In the genomic region with DNA sequence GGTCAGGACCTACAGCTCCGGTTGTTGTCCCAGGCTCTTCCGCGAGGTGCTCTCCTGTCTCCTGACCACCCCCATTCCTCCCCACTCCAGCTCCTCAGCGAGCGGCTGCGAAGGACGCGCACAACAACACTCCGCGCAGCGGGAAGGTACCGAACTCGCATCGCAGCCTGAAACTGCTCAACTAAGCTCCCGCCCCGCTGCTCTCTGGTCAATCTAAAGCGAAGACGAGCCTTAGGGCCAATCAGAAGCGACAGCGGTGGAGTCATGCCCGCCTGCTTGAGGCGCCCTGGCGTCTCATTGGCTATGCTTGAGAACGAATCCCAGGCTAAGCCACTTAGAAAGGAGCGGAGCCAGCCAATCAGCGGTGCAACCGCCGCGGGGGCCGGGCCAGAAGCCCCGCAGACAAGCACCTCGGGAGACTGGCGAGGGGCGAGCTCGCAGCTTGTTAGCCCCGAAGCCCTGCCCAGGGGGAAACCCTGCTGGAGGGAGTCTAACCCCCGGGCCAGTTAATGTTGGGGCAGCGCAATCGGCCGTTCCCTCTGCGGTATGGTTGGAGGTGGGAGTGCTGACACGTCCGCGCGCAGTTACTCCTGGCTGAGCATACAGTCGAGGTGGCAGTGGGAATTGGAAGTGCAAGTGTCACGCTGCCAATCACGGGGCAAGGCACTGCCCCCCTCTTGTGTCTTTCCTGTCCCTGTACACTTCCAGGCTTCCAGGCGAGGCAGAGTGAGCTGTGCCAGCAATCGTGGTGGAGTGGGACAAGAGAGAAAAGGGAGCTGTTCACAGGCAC, we compare ENCODE assay signal across 8 cellular contexts. TPM values are rescaled to one million over a fixed set of nuclear protein-coding genes. Genes with fewer than 3 reads are reported as not detected.
DNase-seq lines count a peak whose midpoint lies in the region; ATAC-seq and TF ChIP-seq lines count a peak whose summit lies in the region.

No MANE protein-coding gene starts in this region.

- H3K4me3 Mint-ChIP-seq in naive B cell = peak overlapping the region; percentile 86 to 100 (median 94)
- peak overlapping the region; percentile 92 for H3K4me3 Mint-ChIP-seq in stimulated activated effector memory CD8-positive, alpha-beta T cell treated with anti-CD3 and anti-CD28 coated beads, Interleukin-12 subunit alpha, Interleukin-12 subunit beta, amount 100 ng/mL, for 72 hours

- peak; percentile 16; the same call in 1 of the 2 replicates for TF ChIP-seq EP300 in Ishikawa (IDR thresholded peaks at IDR 0.05; ENCODE audit: borderline replicate concordance)

- H3K27me3 Mint-ChIP-seq in naive B cell = peaks cover 6 to 16% (median 7%) of the 10 kb centered on the region in 3 donors

- no peak for TF ChIP-seq RAD21 in Ishikawa (IDR thresholded peaks at IDR 0.05; ENCODE audit: low read depth)

- no peaks in the 10 kb centered on the region for H3K36me3 Mint-ChIP-seq in naive B cell
- H3K36me3 Mint-ChIP-seq in stimulated activated effector memory CD8-positive, alpha-beta T cell treated with anti-CD3 and anti-CD28 coated beads, Interleukin-12 subunit alpha, Interleukin-12 subunit beta, amount 100 ng/mL, for 72 hours = no peaks in the 10 kb centered on the region

- ATAC-seq in GM21619 (IDR thresholded peaks at IDR 0.05; ENCODE audit: unreplicated experiment) (peak; percentile 90), naive B cell (ENCODE audit: low read depth in 2 of 2) (peak; percentile 98 to 99)
- peak; percentile 100 for ATAC-seq in stimulated activated effector memory CD8-positive, alpha-beta T cell treated with anti-CD3 and anti-CD28 coated beads, Interleukin-12 subunit alpha, Interleukin-12 subunit beta, amount 100 ng/mL, for 72 hours

- H3K9me3 Mint-ChIP-seq in naive B cell = peaks cover 0 to 1% (median 0%) of the 10 kb centered on the region in 7 donors
- H3K9me3 Mint-ChIP-seq in stimulated activated effector memory CD8-positive, alpha-beta T cell treated with anti-CD3 and anti-CD28 coated beads, Interleukin-12 subunit alpha, Interleukin-12 subunit beta, amount 100 ng/mL, for 72 hours = no peaks in the 10 kb centered on the region

- H3K27ac Mint-ChIP-seq in naive B cell = peak overlapping the region in 5 of 6 donors; percentile 53 to 91 (median 87)
- H3K27ac Mint-ChIP-seq in stimulated activated effector memory CD8-positive, alpha-beta T cell treated with anti-CD3 and anti-CD28 coated beads, Interleukin-12 subunit alpha, Interleukin-12 subunit beta, amount 100 ng/mL, for 72 hours = peak overlapping the region; percentile 94

- peaks cover 5 to 7% (median 6%) of the 10 kb centered on the region in 3 donors for H3K4me1 Mint-ChIP-seq in naive B cell
- H3K4me1 Mint-ChIP-seq in stimulated activated effector memory CD8-positive, alpha-beta T cell treated with anti-CD3 and anti-CD28 coated beads, Interleukin-12 subunit alpha, Interleukin-12 subunit beta, amount 100 ng/mL, for 72 hours = peaks cover 9% of the 10 kb centered on the region

- peak; percentile 90 for DNase-seq in DMS153 treated with DMSO at 0.1 percent for 48 hours (lab: John Stamatoyannopoulos, UW; ENCODE audit: unreplicated experiment)
- DNase-seq in activated T-cell treated with anti-CD3 and anti-CD28 coated beads, Interleukin-2, amount 50 U/mL, for 48 hours = peak; percentile 93 to 95
- DNase-seq in fibroblast of gingiva (ENCODE audit: low read depth) = peak; percentile 98
- DNase-seq in naive B cell = peak; percentile 87
- DNase-seq in stimulated activated effector memory CD8-positive, alpha-beta T cell treated with anti-CD3 and anti-CD28 coated beads, Interleukin-12 subunit alpha, Interleukin-12 subunit beta, amount 100 ng/mL, for 72 hours (ENCODE audit: low spot score in 2 of 2) = peak; percentile 83 to 95

TF ChIP-seq in Ishikawa, 13 proteins besides CTCF, POLR2A, EP300 and RAD21 (continues in another document):
- no peak; the same call in 1 of the 2 replicates for TF ChIP-seq TAF1 (IDR thresholded peaks at IDR 0.05; ENCODE audit: low read depth)
- no peak for TF ChIP-seq CEBPB (IDR thresholded peaks at IDR 0.05)
- TF ChIP-seq, protein P1, sequence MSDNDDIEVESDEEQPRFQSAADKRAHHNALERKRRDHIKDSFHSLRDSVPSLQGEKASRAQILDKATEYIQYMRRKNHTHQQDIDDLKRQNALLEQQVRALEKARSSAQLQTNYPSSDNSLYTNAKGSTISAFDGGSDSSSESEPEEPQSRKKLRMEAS (IDR thresholded peaks at IDR 0.05) = 0 out of 2 replicates have a peak, but pooled peaks have one; percentile 33
- 0 out of 2 replicates have a peak, but pooled peaks have one; percentile 17 for TF ChIP-seq TCF12 (IDR thresholded peaks at IDR 0.05; ENCODE audit: low read depth)
- TF ChIP-seq NFIC (IDR thresholded peaks at IDR 0.05) = no peak
- peak; percentile 29; the same call in 1 of the 2 replicates for TF ChIP-seq CREB1 (IDR thresholded peaks at IDR 0.05; ENCODE audit: low read depth)
- no peak for TF ChIP-seq ZBTB7A (IDR thresholded peaks at IDR 0.05; ENCODE audit: low read depth)

TF ChIP-seq in PFSK-1, 5 proteins besides CTCF, POLR2A, EP300 and RAD21:
- TF ChIP-seq POLR2AphosphoS5 (IDR thresholded peaks at IDR 0.05; ENCODE audit: low read depth, low read length) (peak; percentile 59; the same call in 1 of the 2 replicates), SIN3A (IDR thresholded peaks at IDR 0.05; ENCODE audit: borderline replicate concordance, insufficient read depth, low read length) (peak; percentile 6; the same call in 1 of the 2 replicates), TAF1 (IDR thresholded peaks at IDR 0.05; ENCODE audit: borderline replicate concordance, insufficient read depth, low read length) (peak; percentile 57; the same call in 1 of the 2 replicates), FOXP2 (optimal IDR thresholded peaks at IDR 0.05; ENCODE audit: borderline replicate concordance, extremely low read depth, extremely low read length, insufficient read depth) (peak; percentile 73)
- TF ChIP-seq, protein P2, sequence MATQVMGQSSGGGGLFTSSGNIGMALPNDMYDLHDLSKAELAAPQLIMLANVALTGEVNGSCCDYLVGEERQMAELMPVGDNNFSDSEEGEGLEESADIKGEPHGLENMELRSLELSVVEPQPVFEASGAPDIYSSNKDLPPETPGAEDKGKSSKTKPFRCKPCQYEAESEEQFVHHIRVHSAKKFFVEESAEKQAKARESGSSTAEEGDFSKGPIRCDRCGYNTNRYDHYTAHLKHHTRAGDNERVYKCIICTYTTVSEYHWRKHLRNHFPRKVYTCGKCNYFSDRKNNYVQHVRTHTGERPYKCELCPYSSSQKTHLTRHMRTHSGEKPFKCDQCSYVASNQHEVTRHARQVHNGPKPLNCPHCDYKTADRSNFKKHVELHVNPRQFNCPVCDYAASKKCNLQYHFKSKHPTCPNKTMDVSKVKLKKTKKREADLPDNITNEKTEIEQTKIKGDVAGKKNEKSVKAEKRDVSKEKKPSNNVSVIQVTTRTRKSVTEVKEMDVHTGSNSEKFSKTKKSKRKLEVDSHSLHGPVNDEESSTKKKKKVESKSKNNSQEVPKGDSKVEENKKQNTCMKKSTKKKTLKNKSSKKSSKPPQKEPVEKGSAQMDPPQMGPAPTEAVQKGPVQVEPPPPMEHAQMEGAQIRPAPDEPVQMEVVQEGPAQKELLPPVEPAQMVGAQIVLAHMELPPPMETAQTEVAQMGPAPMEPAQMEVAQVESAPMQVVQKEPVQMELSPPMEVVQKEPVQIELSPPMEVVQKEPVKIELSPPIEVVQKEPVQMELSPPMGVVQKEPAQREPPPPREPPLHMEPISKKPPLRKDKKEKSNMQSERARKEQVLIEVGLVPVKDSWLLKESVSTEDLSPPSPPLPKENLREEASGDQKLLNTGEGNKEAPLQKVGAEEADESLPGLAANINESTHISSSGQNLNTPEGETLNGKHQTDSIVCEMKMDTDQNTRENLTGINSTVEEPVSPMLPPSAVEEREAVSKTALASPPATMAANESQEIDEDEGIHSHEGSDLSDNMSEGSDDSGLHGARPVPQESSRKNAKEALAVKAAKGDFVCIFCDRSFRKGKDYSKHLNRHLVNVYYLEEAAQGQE (IDR thresholded peaks at IDR 0.05; ENCODE audit: insufficient read depth in 1 of 2, low read depth in 2 of 2, low read length in 2 of 2) = 0 out of 4 replicates have a peak, but pooled peaks of 1 of the 2 experiments have one; percentile 51

RNA-seq across cellular contexts. Expression of a gene that starts 1.9 kb away (rescaled TPM):
- 0.21 TPM for polyA plus RNA-seq in PFSK-1 (2012; ENCODE audit: insufficient read length, low read depth)
- 1 to 10 TPM in 1 of 6 donors, under 1 TPM in 4, not detected in 1; 0.21 to 1.3 (median 0.70) TPM for polyA plus RNA-seq in naive B cell (ENCODE audit: low read depth in 6 of 6)

RNA-seq across cellular contexts. Expression of a gene that starts 15.4 kb away (rescaled TPM):
- 69.0 TPM for polyA plus RNA-seq in PFSK-1 (2012; ENCODE audit: insufficient read length, low read depth)
- polyA plus RNA-seq in naive B cell (ENCODE audit: low read depth in 6 of 6) = 1 to 10 TPM in 2 of 6 donors, under 1 TPM in 4; 0.35 to 2.2 (median 0.76) TPM

RNA-seq across cellular contexts. Expression of a gene that starts 36.1 kb away (rescaled TPM):
- polyA plus RNA-seq in PFSK-1 (2012; ENCODE audit: insufficient read length, low read depth) = not detected
- polyA plus RNA-seq in naive B cell (ENCODE audit: low read depth in 6 of 6) = not detected

RNA-seq across cellular contexts. Expression of a gene that starts 39.8 kb away (rescaled TPM):
- 8.7 TPM for polyA plus RNA-seq in PFSK-1 (2012; ENCODE audit: insufficient read length, low read depth)
- polyA plus RNA-seq in naive B cell (ENCODE audit: low read depth in 6 of 6) = 100 to 1,000 TPM; 114 to 195 (median 134) TPM

RNA-seq across cellular contexts. Expression of a gene that starts 42.8 kb away (rescaled TPM):
- polyA plus RNA-seq in PFSK-1 (2012; ENCODE audit: insufficient read length, low read depth) = 34.4 TPM
- 10 to 100 TPM; 26.1 to 41.0 (median 32.5) TPM for polyA plus RNA-seq in naive B cell (ENCODE audit: low read depth in 6 of 6)

Comparison
In these comparisons a context has a peak if more than half of its experiments do, and no peak if none do; other contexts are left out.
1. Peak in every context shown above with its lines: DNase-seq and ATAC-seq.